14 cellular contexts compared by ENCODE assay signal in genomic region chrX:128728943-128729342, GRCh38.
"Had no signal": no experiment of that assay in that cellular context is flagged by ENCODE, and none has a peak within 500 bp of the region (broad histone marks: within the 10 kb centered on the region; RNA-seq: fewer than 3 reads in every experiment).

No MANE protein-coding gene starts in this region.

- DNase-seq: activated CD4-positive, alpha-beta T cell treated with anti-CD3 and anti-CD28 coated beads, Interleukin-2, amount 50 U/mL, for 1 hour; activated CD8-positive, alpha-beta memory T cell treated with anti-CD3 and anti-CD28 coated beads for 24 hours; activated naive CD4-positive, alpha-beta T cell treated with Interleukin-2 at 50 U/mL for 16 hours; activated naive CD8-positive, alpha-beta T cell treated with anti-CD3 and anti-CD28 coated beads, Interleukin-2, amount 50 U/mL, for 24 hours; aorta; effector CD8-positive, alpha-beta T cell; foreskin fibroblast; hypothalamus; left ventricle myocardium superior; naive thymus-derived CD8-positive, alpha-beta T cell; sigmoid colon; spleen; stimulated activated naive CD8-positive, alpha-beta T cell treated with anti-CD3 and anti-CD28 coated beads, Interleukin-15, amount 100 ng/mL, for 72 hours had no signal

- ATAC-seq: activated CD4-positive, CD25-positive, alpha-beta regulatory T cell treated with anti-CD3 and anti-CD28 coated beads, Interleukin-2, amount 50 U/mL, for 24 hours; activated naive CD8-positive, alpha-beta T cell treated with anti-CD3 and anti-CD28 coated beads, Interleukin-2, amount 50 U/mL, for 24 hours; left ventricle myocardium superior; naive thymus-derived CD8-positive, alpha-beta T cell; stimulated activated naive CD8-positive, alpha-beta T cell treated with anti-CD3 and anti-CD28 coated beads, Interleukin-15, amount 100 ng/mL, for 72 hours had no signal
